In genomic region chr5:134879456-134879855, GRCh38 we compare ENCODE assay signal across 1 cellular context.
TF ChIP-seq lines count a peak whose summit lies in the region.

No MANE protein-coding gene starts in this region.

TF ChIP-seq in GM23338, 12 proteins besides CTCF, POLR2A, EP300 and RAD21:
- TF ChIP-seq, protein P1, sequence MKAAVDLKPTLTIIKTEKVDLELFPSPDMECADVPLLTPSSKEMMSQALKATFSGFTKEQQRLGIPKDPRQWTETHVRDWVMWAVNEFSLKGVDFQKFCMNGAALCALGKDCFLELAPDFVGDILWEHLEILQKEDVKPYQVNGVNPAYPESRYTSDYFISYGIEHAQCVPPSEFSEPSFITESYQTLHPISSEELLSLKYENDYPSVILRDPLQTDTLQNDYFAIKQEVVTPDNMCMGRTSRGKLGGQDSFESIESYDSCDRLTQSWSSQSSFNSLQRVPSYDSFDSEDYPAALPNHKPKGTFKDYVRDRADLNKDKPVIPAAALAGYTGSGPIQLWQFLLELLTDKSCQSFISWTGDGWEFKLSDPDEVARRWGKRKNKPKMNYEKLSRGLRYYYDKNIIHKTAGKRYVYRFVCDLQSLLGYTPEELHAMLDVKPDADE (IDR thresholded peaks at IDR 0.05), result no peak
- TF ChIP-seq EZH2 (IDR thresholded peaks at IDR 0.05; ENCODE audit: low read depth, unreplicated experiment), result no peak
- TF ChIP-seq EZH2phosphoT487 (IDR thresholded peaks at IDR 0.05; ENCODE audit: unreplicated experiment), result no peak
- TF ChIP-seq POLR2AphosphoS5 (IDR thresholded peaks at IDR 0.05; ENCODE audit: low read depth), result no peak
- TF ChIP-seq, protein P2, sequence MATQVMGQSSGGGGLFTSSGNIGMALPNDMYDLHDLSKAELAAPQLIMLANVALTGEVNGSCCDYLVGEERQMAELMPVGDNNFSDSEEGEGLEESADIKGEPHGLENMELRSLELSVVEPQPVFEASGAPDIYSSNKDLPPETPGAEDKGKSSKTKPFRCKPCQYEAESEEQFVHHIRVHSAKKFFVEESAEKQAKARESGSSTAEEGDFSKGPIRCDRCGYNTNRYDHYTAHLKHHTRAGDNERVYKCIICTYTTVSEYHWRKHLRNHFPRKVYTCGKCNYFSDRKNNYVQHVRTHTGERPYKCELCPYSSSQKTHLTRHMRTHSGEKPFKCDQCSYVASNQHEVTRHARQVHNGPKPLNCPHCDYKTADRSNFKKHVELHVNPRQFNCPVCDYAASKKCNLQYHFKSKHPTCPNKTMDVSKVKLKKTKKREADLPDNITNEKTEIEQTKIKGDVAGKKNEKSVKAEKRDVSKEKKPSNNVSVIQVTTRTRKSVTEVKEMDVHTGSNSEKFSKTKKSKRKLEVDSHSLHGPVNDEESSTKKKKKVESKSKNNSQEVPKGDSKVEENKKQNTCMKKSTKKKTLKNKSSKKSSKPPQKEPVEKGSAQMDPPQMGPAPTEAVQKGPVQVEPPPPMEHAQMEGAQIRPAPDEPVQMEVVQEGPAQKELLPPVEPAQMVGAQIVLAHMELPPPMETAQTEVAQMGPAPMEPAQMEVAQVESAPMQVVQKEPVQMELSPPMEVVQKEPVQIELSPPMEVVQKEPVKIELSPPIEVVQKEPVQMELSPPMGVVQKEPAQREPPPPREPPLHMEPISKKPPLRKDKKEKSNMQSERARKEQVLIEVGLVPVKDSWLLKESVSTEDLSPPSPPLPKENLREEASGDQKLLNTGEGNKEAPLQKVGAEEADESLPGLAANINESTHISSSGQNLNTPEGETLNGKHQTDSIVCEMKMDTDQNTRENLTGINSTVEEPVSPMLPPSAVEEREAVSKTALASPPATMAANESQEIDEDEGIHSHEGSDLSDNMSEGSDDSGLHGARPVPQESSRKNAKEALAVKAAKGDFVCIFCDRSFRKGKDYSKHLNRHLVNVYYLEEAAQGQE (IDR thresholded peaks at IDR 0.05; ENCODE audit: unreplicated experiment), result no peak
- TF ChIP-seq STAT1 (IDR thresholded peaks at IDR 0.05; ENCODE audit: unreplicated experiment), result no peak
- TF ChIP-seq, protein P3, sequence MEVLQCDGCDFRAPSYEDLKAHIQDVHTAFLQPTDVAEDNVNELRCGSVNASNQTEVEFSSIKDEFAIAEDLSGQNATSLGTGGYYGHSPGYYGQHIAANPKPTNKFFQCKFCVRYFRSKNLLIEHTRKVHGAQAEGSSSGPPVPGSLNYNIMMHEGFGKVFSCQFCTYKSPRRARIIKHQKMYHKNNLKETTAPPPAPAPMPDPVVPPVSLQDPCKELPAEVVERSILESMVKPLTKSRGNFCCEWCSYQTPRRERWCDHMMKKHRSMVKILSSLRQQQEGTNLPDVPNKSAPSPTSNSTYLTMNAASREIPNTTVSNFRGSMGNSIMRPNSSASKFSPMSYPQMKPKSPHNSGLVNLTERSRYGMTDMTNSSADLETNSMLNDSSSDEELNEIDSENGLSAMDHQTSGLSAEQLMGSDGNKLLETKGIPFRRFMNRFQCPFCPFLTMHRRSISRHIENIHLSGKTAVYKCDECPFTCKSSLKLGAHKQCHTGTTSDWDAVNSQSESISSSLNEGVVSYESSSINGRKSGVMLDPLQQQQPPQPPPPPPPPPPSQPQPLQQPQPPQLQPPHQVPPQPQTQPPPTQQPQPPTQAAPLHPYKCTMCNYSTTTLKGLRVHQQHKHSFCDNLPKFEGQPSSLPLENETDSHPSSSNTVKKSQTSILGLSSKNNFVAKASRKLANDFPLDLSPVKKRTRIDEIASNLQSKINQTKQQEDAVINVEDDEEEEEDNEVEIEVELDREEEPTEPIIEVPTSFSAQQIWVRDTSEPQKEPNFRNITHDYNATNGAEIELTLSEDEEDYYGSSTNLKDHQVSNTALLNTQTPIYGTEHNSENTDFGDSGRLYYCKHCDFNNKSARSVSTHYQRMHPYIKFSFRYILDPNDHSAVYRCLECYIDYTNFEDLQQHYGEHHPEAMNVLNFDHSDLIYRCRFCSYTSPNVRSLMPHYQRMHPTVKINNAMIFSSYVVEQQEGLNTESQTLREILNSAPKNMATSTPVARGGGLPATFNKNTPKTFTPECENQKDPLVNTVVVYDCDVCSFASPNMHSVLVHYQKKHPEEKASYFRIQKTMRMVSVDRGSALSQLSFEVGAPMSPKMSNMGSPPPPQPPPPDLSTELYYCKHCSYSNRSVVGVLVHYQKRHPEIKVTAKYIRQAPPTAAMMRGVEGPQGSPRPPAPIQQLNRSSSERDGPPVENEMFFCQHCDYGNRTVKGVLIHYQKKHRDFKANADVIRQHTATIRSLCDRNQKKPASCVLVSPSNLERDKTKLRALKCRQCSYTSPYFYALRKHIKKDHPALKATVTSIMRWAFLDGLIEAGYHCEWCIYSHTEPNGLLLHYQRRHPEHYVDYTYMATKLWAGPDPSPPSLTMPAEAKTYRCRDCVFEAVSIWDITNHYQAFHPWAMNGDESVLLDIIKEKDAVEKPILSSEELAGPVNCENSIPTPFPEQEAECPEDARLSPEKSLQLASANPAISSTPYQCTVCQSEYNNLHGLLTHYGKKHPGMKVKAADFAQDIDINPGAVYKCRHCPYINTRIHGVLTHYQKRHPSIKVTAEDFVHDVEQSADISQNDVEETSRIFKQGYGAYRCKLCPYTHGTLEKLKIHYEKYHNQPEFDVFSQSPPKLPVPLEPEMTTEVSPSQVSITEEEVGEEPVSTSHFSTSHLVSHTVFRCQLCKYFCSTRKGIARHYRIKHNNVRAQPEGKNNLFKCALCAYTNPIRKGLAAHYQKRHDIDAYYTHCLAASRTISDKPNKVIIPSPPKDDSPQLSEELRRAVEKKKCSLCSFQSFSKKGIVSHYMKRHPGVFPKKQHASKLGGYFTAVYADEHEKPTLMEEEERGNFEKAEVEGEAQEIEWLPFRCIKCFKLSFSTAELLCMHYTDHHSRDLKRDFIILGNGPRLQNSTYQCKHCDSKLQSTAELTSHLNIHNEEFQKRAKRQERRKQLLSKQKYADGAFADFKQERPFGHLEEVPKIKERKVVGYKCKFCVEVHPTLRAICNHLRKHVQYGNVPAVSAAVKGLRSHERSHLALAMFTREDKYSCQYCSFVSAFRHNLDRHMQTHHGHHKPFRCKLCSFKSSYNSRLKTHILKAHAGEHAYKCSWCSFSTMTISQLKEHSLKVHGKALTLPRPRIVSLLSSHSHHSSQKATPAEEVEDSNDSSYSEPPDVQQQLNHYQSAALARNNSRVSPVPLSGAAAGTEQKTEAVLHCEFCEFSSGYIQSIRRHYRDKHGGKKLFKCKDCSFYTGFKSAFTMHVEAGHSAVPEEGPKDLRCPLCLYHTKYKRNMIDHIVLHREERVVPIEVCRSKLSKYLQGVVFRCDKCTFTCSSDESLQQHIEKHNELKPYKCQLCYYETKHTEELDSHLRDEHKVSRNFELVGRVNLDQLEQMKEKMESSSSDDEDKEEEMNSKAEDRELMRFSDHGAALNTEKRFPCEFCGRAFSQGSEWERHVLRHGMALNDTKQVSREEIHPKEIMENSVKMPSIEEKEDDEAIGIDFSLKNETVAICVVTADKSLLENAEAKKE (CRISPR knock-in tag; IDR thresholded peaks at IDR 0.05), result no peak
TF ChIP-seq in GM23338: peak in this region for 0.
